23 cellular contexts compared by ENCODE assay signal in the genomic region with DNA sequence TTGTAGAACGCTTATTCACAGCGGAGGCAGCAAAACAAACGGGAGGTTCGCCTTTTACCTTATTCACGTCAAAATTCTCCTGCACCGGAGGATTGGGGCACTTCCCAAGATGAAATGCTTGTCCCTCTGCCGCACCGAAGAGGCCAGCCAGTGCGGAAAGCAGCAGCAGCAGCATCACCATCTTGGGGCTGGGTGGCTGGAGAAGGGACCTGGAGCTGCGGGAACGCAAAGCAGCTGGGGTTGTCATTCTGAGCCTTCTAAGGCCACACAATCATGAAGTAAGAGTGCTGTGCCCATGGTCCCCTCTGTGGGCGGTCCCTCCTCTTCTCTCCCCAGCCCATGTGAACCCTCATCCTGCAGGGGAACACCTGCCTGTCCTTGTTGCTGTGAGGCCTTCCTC.
"Had no signal": no experiment of that assay in that cellular context is flagged by ENCODE, and none has a peak within 500 bp of the region (broad histone marks: within the 10 kb centered on the region; RNA-seq: fewer than 3 reads in every experiment).

No MANE protein-coding gene starts in this region.

- ATAC-seq: foreskin keratinocyte; left cardiac atrium; left ventricle myocardium superior; pancreas; right cardiac atrium; stimulated activated naive CD8-positive, alpha-beta T cell treated with anti-CD3 and anti-CD28 coated beads, Interleukin-15, Interleukin-2, amounts not matched to agents 100 U/mL and 50 U/mL, for 24 hours had no signal

- DNase-seq: dermis blood vessel endothelial cell; effector CD4-positive, alpha-beta T cell; endodermal cell; erythroblast; foreskin keratinocyte; head of caudate nucleus; kidney; left cardiac atrium; left ventricle myocardium superior; mesendoderm; naive B cell; occipital lobe; pancreas; right cardiac atrium; small intestine; stimulated activated CD4-positive, alpha-beta T cell treated with anti-CD3 and anti-CD28 coated beads, Interleukin-12 subunit alpha, Interleukin-12 subunit beta, amount 100 ng/mL, for 4 hours; stimulated activated CD4-positive, alpha-beta T cell treated with anti-CD3 and anti-CD28 coated beads, Interleukin-2, amount 100 ng/mL, for 48 hours; stimulated activated naive CD8-positive, alpha-beta T cell treated with anti-CD3 and anti-CD28 coated beads, Interleukin-15, Interleukin-2, amounts not matched to agents 100 U/mL and 50 U/mL, for 24 hours; trophoblast cell had no signal

- H3K4me1 Mint-ChIP-seq: endodermal cell had no signal

- H3K4me3 Mint-ChIP-seq: endodermal cell, naive B cell, nephron had no signal

- H3K36me3 Mint-ChIP-seq: naive B cell had no signal

- H3K9me3 Mint-ChIP-seq: endodermal cell, naive B cell, nephron had no signal

- H3K27ac Mint-ChIP-seq: endodermal cell, naive B cell, nephron, progenitor cell of endocrine pancreas had no signal

- H3K27ac ChIP-seq: foreskin keratinocyte, hepatocyte, pancreas, thoracic aorta had no signal
